In the genomic region with DNA sequence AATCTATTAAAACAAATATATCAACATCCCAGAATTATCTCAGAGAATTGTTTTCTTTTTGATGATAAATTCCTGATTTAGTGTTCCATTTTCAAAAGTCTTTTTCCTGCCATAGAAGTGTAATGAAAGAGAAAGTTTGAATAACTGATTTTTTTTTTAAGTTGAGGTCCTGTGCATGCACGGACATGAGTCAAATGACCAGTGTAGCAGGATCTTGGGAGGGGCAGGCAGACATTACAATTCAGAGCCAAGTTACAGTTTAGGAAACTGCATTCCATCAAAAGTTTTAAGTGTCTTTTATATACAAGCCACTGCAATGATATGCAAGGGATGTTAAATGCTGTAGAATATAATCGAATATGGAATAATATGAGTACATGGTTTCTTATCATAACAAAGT, we compare ENCODE assay signal across 1 cellular context.
TF ChIP-seq lines count a peak whose summit lies in the region.

No MANE protein-coding gene starts in this region.

TF ChIP-seq in IMR-90, 13 proteins besides CTCF, POLR2A, EP300 and RAD21 (continued from another document):
- TF ChIP-seq CEBPB (IDR thresholded peaks at IDR 0.05; ENCODE audit: low read depth, low read length) (no peak), CHD1 (IDR thresholded peaks at IDR 0.05; ENCODE audit: low read depth, low read length) (no peak), MXI1 (IDR thresholded peaks at IDR 0.05; ENCODE audit: borderline replicate concordance, low read depth, low read length) (no peak), NFE2L2 (IDR thresholded peaks at IDR 0.05; ENCODE audit: low read depth, low read length) (no peak), MAZ (IDR thresholded peaks at IDR 0.05; ENCODE audit: borderline replicate concordance, low read depth, low read length) (no peak), MAFK (IDR thresholded peaks at IDR 0.05; ENCODE audit: low read depth, low read length) (no peak), SMC3 (IDR thresholded peaks at IDR 0.05; ENCODE audit: low read depth, low read length) (no peak), RCOR1 (IDR thresholded peaks at IDR 0.05; ENCODE audit: insufficient replicate concordance, low read length) (no peak), RFX5 (IDR thresholded peaks at IDR 0.05; ENCODE audit: low read depth, low read length) (no peak)
